ENCODE assay signal across 8 cellular contexts in the genomic region with DNA sequence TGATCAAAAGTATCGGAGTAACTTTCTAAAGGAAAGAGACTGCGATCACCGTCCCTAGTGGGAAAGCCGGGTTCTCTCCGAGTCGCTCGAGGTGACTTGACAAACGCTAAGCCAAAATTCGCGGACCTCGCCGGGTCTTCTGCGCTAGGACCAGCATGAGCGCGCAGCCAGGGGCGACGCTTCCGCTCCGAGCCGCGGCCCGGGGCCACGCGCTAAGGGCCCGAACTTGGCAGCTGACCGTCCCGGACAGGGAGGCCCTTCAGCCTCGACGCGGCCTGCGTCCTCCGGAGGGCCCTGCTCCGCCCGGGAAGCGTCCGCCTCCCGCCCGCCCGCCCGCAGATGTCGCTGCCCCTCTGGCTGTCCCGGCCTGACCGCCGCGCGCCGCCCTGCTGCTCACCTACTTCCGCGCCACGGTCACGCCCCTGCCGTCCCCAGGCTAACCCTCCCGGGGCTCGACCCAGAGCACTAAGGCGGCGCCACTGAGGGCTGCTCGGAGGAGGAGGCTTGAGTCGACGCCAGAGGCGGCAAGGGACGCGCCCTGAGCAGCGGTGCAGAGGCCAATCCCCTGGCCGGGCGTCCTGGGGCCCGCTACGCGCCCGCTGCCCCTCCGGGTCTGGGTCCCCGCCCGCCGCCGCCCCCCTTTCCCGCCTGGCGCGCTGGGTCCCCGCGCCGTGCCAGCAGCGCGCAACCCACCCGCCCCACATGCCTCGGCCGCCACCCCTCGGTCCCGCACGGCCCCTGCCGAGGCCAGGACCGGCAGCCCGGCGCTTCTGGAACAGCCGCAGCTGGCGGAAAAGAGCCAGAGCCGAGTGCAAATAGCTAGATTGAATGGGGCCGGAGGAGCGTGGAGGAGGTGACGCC. TPM values are rescaled to one million over a fixed set of nuclear protein-coding genes. Genes with fewer than 3 reads are reported as not detected.
DNase-seq lines count a peak whose midpoint lies in the region; ATAC-seq and TF ChIP-seq lines count a peak whose summit lies in the region.

No MANE protein-coding gene starts in this region.

- 0 out of 2 replicates have a peak, but pooled peaks cover 7% of the 10 kb centered on the region for H3K4me1 ChIP-seq in Caco-2
- peaks cover 26% of the 10 kb centered on the region for H3K4me1 ChIP-seq in PC-9 (replicated peaks; ENCODE audit: insufficient read depth)
- no peaks in the 10 kb centered on the region for H3K4me1 ChIP-seq in fibroblast of lung (ENCODE audit: control insufficient read depth, extremely low read depth, insufficient read depth, low read length)

- TF ChIP-seq CTCF in Caco-2 (IDR thresholded peaks at IDR 0.05; ENCODE audit: insufficient read depth in 1 of 2, low read depth in 1 of 2, low read length in 1 of 2, severe bottlenecking in 1 of 2, unreplicated experiment in 1 of 2) (peak in 1 of 2 experiments; percentile 16), PC-9 (conservative IDR thresholded peaks at IDR 0.05) (peak; percentile 48; the same call in 1 of the 2 replicates), fibroblast of lung (conservative IDR thresholded peaks at IDR 0.05 in 1 of 2, IDR thresholded peaks at IDR 0.05 in 1 of 2; ENCODE audit: low read depth in 1 of 2, low read length in 2 of 2) (peak in 1 of 2 donors; percentile 0), nephron progenitor cell (IDR thresholded peaks at IDR 0.05) (no peak)

- H3F3A ChIP-seq in PC-9 (ENCODE audit: insufficient read depth, low read depth): peaks cover 13% of the 10 kb centered on the region; the same call in 1 of the 2 replicates

- H3K4me2 ChIP-seq in PC-9 (peak overlapping the region; percentile 79), fibroblast of lung (ENCODE audit: extremely low read depth, insufficient read depth, low read length) (peak overlapping the region; percentile 87)

- H3K27me3 ChIP-seq in Caco-2 (replicated peaks; ENCODE audit: control insufficient read depth, insufficient read depth, low read length) (no peaks in the 10 kb centered on the region), PC-9 (ENCODE audit: insufficient read depth, low read depth) (no peaks in the 10 kb centered on the region), fibroblast of lung (ENCODE audit: control insufficient read depth, insufficient read depth, low read length) (no peaks in the 10 kb centered on the region)

- H3K9me3 Mint-ChIP-seq in Caco-2 (ENCODE audit: unreplicated experiment): no peaks in the 10 kb centered on the region
- H3K9me3 Mint-ChIP-seq in nephron progenitor cell: peaks cover 4% of the 10 kb centered on the region
- peaks cover 0 to 3% of the 10 kb centered on the region in 2 donors for H3K9me3 Mint-ChIP-seq in stimulated activated naive CD8-positive, alpha-beta T cell treated with anti-CD3 and anti-CD28 coated beads, Interleukin-15, amount 100 ng/mL, for 72 hours

- peak overlapping the region; percentile 85 for H3K9ac ChIP-seq in fibroblast of lung (ENCODE audit: insufficient read depth, low read length)

- no peaks in the 10 kb centered on the region for H3K9me2 ChIP-seq in PC-9 (ENCODE audit: insufficient read depth)

- H3K36me3 Mint-ChIP-seq in Caco-2 (ENCODE audit: insufficient read depth, unreplicated experiment): no peaks in the 10 kb centered on the region
- peaks cover 10% of the 10 kb centered on the region for H3K36me3 Mint-ChIP-seq in nephron progenitor cell (ENCODE audit: low read depth)

- ATAC-seq in GM19463 (IDR thresholded peaks at IDR 0.05; ENCODE audit: unreplicated experiment): peak; percentile 38
- ATAC-seq in stimulated activated naive CD8-positive, alpha-beta T cell treated with anti-CD3 and anti-CD28 coated beads, Interleukin-15, amount 100 ng/mL, for 72 hours: peak; percentile 73

- BruUV-seq in Caco-2 (replicated peaks; lab: Mats Ljungman, UMichigan): no TSS peak
- no TSS peak for BruUV-seq in PC-9 (replicated peaks; lab: Mats Ljungman, UMichigan)

- H3K27ac Mint-ChIP-seq in Caco-2 (ENCODE audit: unreplicated experiment) (no peak overlapping the region), nephron progenitor cell (no peak overlapping the region)
- peak overlapping the region; percentile 90 to 95 for H3K27ac Mint-ChIP-seq in stimulated activated naive CD8-positive, alpha-beta T cell treated with anti-CD3 and anti-CD28 coated beads, Interleukin-15, amount 100 ng/mL, for 72 hours

- DNase-seq in Caco-2: peak; percentile 76 to 83
- peak; percentile 47 for DNase-seq in HPDE6-E6E7 (ENCODE audit: extremely low spot score)
- peak; percentile 71 to 88 for DNase-seq in PC-9
- DNase-seq in activated T-cell treated with anti-CD3 and anti-CD28 coated beads, Interleukin-2, amount 50 U/mL, for 48 hours: peak; percentile 83 to 86
- DNase-seq in fibroblast of lung (ENCODE audit: low read depth in 2 of 2): peak; percentile 74 to 83
- peak; percentile 73 for DNase-seq in nephron progenitor cell
- DNase-seq in stimulated activated naive CD8-positive, alpha-beta T cell treated with anti-CD3 and anti-CD28 coated beads, Interleukin-15, amount 100 ng/mL, for 72 hours: peak; percentile 84 to 90

- H3K4me3 Mint-ChIP-seq in Caco-2 (ENCODE audit: unreplicated experiment): no peak overlapping the region
- peak overlapping the region; percentile 86 for H3K4me3 Mint-ChIP-seq in nephron progenitor cell
- H3K4me3 Mint-ChIP-seq in stimulated activated naive CD8-positive, alpha-beta T cell treated with anti-CD3 and anti-CD28 coated beads, Interleukin-15, amount 100 ng/mL, for 72 hours: peak overlapping the region in 1 of 2 donors; percentile 93

- H3K9me3 ChIP-seq in Caco-2: no peaks in the 10 kb centered on the region
- H3K9me3 ChIP-seq in PC-9 (ENCODE audit: insufficient read depth, low read depth): no peaks in the 10 kb centered on the region
- H3K9me3 ChIP-seq in fibroblast of lung (ENCODE audit: control insufficient read depth, insufficient read depth, low read depth, low read length): no peaks in the 10 kb centered on the region

- H3K27ac ChIP-seq in PC-9 (peak overlapping the region; percentile 88), fibroblast of lung (ENCODE audit: insufficient read depth, low read length) (peak overlapping the region; percentile 96)

- H4K20me1 ChIP-seq in PC-9 (ENCODE audit: insufficient read depth): no peaks in the 10 kb centered on the region
- H4K20me1 ChIP-seq in fibroblast of lung (ENCODE audit: control insufficient read depth, extremely low read depth, insufficient read depth, low read length): no peaks in the 10 kb centered on the region

- H3K79me2 ChIP-seq in PC-9 (ENCODE audit: low read depth) (peaks cover 37% of the 10 kb centered on the region), fibroblast of lung (ENCODE audit: control insufficient read depth, insufficient read depth, low read length) (peaks cover 36% of the 10 kb centered on the region)

- H3K4me3 ChIP-seq in Caco-2 (ENCODE audit: low read depth, low read length): peak overlapping the region; percentile 68
- H3K4me3 ChIP-seq in PC-9: peak overlapping the region; percentile 72
- H3K4me3 ChIP-seq in fibroblast of lung (replicated peaks in 1 of 4; ENCODE audit: control extremely low read depth in 1 of 4, insufficient read depth in 1 of 4, low read depth in 3 of 4, low read length in 4 of 4): peak overlapping the region; percentile 51 to 72 (median 63)

- H3K36me3 ChIP-seq in Caco-2 (ENCODE audit: control insufficient read depth, insufficient read depth, low read length) (no peaks in the 10 kb centered on the region), PC-9 (ENCODE audit: low read depth) (peaks cover 15% of the 10 kb centered on the region), fibroblast of lung (ENCODE audit: control insufficient read depth, insufficient read depth, low read length) (peaks cover 5% of the 10 kb centered on the region)

- POLR2A ChIA-PET in Caco-2 (lab: Charles Lee) (interaction anchor here (1.5 kb wide), 1 partner anchor 27 kb away, joined by 6 read pairs; no protein-coding TSS in a partner anchor), PC-9 (lab: Charles Lee; ENCODE audit: unreplicated experiment) (interaction anchor here (0.5 to 0.9 kb wide), 18 partner anchors 16 to 847 kb away, joined by 3 to 21 read pairs (median 4); partner anchors contain the start of gene TAF1A)

- H3K27me3 Mint-ChIP-seq in Caco-2 (ENCODE audit: insufficient read depth, unreplicated experiment): no peaks in the 10 kb centered on the region
- H3K27me3 Mint-ChIP-seq in nephron progenitor cell (ENCODE audit: low read depth, poor library complexity): peaks cover 12% of the 10 kb centered on the region
- H3K27me3 Mint-ChIP-seq in stimulated activated naive CD8-positive, alpha-beta T cell treated with anti-CD3 and anti-CD28 coated beads, Interleukin-15, amount 100 ng/mL, for 72 hours: no peaks in the 10 kb centered on the region

- CTCF ChIA-PET in Caco-2 (lab: Charles Lee) (interaction anchor here (0.6 to 0.8 kb wide), 3 partner anchors 32 to 229 kb away, joined by 3 to 4 read pairs (median 3); no protein-coding TSS in a partner anchor), PC-9 (lab: Charles Lee) (interaction anchor here (0.5 to 1.0 kb wide), 6 partner anchors 60 to 713 kb away, joined by 3 to 18 read pairs (median 6); no protein-coding TSS in a partner anchor)

- intact Hi-C loops in Caco-2 (cut with micrococcal nuclease; ENCODE audit: unreplicated experiment): loop anchor here (1.0 to 10.0 kb wide), 6 partner anchors 24 to 712 kb away; no protein-coding TSS in a partner anchor
- intact Hi-C loops in PC-9 (cut with micrococcal nuclease; ENCODE audit: unreplicated experiment): loop anchor here (1.0 to 2.0 kb wide), 12 partner anchors 68 to 868 kb away; no protein-coding TSS in a partner anchor

- peak overlapping the region; percentile 89 for H2AFZ ChIP-seq in PC-9
- H2AFZ ChIP-seq in fibroblast of lung (ENCODE audit: low read length): peak overlapping the region; percentile 83

- H3K4me1 Mint-ChIP-seq in Caco-2 (ENCODE audit: low read depth, unreplicated experiment): no peaks in the 10 kb centered on the region
- peaks cover 12% of the 10 kb centered on the region for H3K4me1 Mint-ChIP-seq in nephron progenitor cell
- H3K4me1 Mint-ChIP-seq in stimulated activated naive CD8-positive, alpha-beta T cell treated with anti-CD3 and anti-CD28 coated beads, Interleukin-15, amount 100 ng/mL, for 72 hours: peaks cover 29% of the 10 kb centered on the region

RNA-seq across cellular contexts. Expression of gene DUSP10, which starts 0.9 kb away (rescaled TPM):
- total RNA-seq in Caco-2 (2022) (2.0 and 2.1 TPM in 2 replicates), PC-9 (2021) (7.0 and 8.7 TPM in 2 replicates), fibroblast of lung (22.6 and 71.7 TPM in 2 replicates)
- polyA plus RNA-seq in fibroblast of lung: 19.4 and 28.7 TPM in 2 replicates
- 9.8 and 12.5 TPM in 2 replicates for polyA plus RNA-seq in fibroblast of lung (2012)
- polyA minus RNA-seq in fibroblast of lung (ENCODE audit: low replicate concordance): 24.7 and 37.0 TPM in 2 replicates

Comparison
In these comparisons a context has a peak if more than half of its experiments do, and no peak if none do; other contexts are left out.
1. Peak in every context shown above with its lines: DNase-seq, ATAC-seq, H3K4me3 ChIP-seq and H3K27ac ChIP-seq.
2. H3K27ac Mint-ChIP-seq: peak in stimulated activated naive CD8-positive, alpha-beta T cell treated with anti-CD3 and anti-CD28 coated beads, Interleukin-15, amount 100 ng/mL, for 72 hours (2 of 2); none in Caco-2 (single experiment) and nephron progenitor cell (single experiment).